Comparison of ENCODE assay signal across 32 cellular contexts in the genomic region with DNA sequence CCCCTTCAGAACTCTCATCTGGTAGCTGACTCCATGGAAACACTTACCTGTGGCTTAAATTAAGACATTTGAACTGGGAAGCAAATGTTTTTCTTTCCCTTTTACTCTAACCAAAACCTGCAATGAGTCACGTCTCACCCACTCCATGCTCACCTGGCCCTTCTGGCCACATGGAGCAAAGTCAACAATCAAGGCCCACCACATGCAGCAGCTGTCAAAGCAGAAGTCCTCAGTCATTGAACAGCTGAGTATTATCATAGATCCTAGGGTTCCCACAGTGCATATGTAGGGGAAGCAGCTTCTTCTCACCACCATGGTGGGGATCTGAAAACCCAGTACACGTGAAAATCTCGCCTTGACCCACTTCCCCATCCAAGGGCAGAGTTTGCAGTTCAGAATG. TPM values are rescaled to one million over a fixed set of nuclear protein-coding genes. Genes with fewer than 3 reads are reported as not detected.
DNase-seq lines count a peak whose midpoint lies in the region; ATAC-seq and TF ChIP-seq lines count a peak whose summit lies in the region.
"Had no signal": no experiment of that assay in that cellular context is flagged by ENCODE, and none has a peak within 500 bp of the region (broad histone marks: within the 10 kb centered on the region; RNA-seq: fewer than 3 reads in every experiment).

No MANE protein-coding gene starts in this region.

- intact Hi-C loops in mucosa of descending colon (cut with DNase I, micrococcal nuclease) = no loop called here

- peak; percentile 17 for ATAC-seq in mucosa of descending colon
- no peak for ATAC-seq in HG03280 (IDR thresholded peaks at IDR 0.05; ENCODE audit: unreplicated experiment)
- ATAC-seq in GM21737 (IDR thresholded peaks at IDR 0.05; ENCODE audit: unreplicated experiment) = no peak
- ATAC-seq: activated naive CD4-positive, alpha-beta T cell treated with anti-CD3 and anti-CD28 coated beads, Interleukin-2, amount 50 U/mL, for 72 hours; heart right ventricle; K562; naive thymus-derived CD4-positive, alpha-beta T cell; right cardiac atrium; stimulated activated naive CD8-positive, alpha-beta T cell treated with anti-CD3 and anti-CD28 coated beads, Interleukin-15, amount 100 ng/mL, for 72 hours had no signal

- H3K4me1 ChIP-seq in mucosa of descending colon (ENCODE audit: low read depth) = peaks cover 3% of the 10 kb centered on the region
- H3K4me1 ChIP-seq: SJSA1 had no signal

- no peak for TF ChIP-seq CTCF in mucosa of descending colon (IDR thresholded peaks at IDR 0.05)

- H3K36me3 ChIP-seq in mucosa of descending colon (ENCODE audit: low read depth) = no peaks in the 10 kb centered on the region
- H3K36me3 ChIP-seq: heart right ventricle, neutrophil, SJSA1, thoracic aorta, WERI-Rb-1 had no signal

- DNase-seq in NCI-H1417 (lab: John Stamatoyannopoulos, UW) = peak in 2 of 3 experiments; percentile 40 to 78
- no peak for DNase-seq in NCI-H1417 treated with DMSO at 0.1 percent for 48 hours (lab: John Stamatoyannopoulos, UW)
- DNase-seq in NCI-H2029 treated with DMSO at 0.1 percent for 48 hours (lab: John Stamatoyannopoulos, UW) = peak; percentile 41
- DNase-seq in NCI-H774 (lab: John Stamatoyannopoulos, UW) = peak; percentile 81
- no peak for DNase-seq in mucosa of descending colon
- no peak for DNase-seq in GM19240 (ENCODE audit: insufficient read length, low spot score)
- DNase-seq: 8988T; activated CD4-positive, alpha-beta T cell treated with anti-CD3 and anti-CD28 coated beads for 48 hours; activated CD8-positive, alpha-beta memory T cell treated with anti-CD3 and anti-CD28 coated beads for 24 hours; heart right ventricle; naive thymus-derived CD4-positive, alpha-beta T cell; NCI-H1105 treated with DMSO at 0.1 percent for 48 hours; NCI-H2107; NCI-H524 treated with DMSO at 0.1 percent for 48 hours; right cardiac atrium; stimulated activated CD8-positive, alpha-beta memory T cell treated with anti-CD3 and anti-CD28 coated beads, Interleukin-4, amount 100 ng/mL, for 48 hours; stimulated activated naive CD8-positive, alpha-beta T cell treated with anti-CD3 and anti-CD28 coated beads, Interleukin-15, amount 100 ng/mL, for 72 hours; T1000; WERI-Rb-1 had no signal

- H3K4me3 ChIP-seq in mucosa of descending colon = no peak overlapping the region
- H3K4me3 ChIP-seq: heart right ventricle, K562, SJSA1, thoracic aorta had no signal

- H3K9me3 ChIP-seq in mucosa of descending colon = no peaks in the 10 kb centered on the region
- H3K9me3 ChIP-seq: neutrophil, SJSA1, thoracic aorta had no signal

RNA-seq across cellular contexts. Expression of a gene that starts 12.3 kb away (rescaled TPM):
- total RNA-seq in mucosa of descending colon = 10 to 100 TPM in 1 of 3 donors, 1 to 10 TPM in 2; 5.9 to 11.6 (median 6.9) TPM
- total RNA-seq: bronchial epithelial cell, endothelial cell of umbilical vein, H4, K562, kidney epithelial cell, M059J, posterior vena cava, right cardiac atrium, SJSA1, thoracic aorta had no signal

Comparison
In these comparisons a context has a peak if more than half of its experiments do, and no peak if none do; other contexts are left out.
1. DNase-seq: peak in NCI-H1417 (2 of 3), NCI-H2029 treated with DMSO at 0.1 percent for 48 hours (single experiment) and NCI-H774 (single experiment); none in NCI-H1417 treated with DMSO at 0.1 percent for 48 hours (single experiment), mucosa of descending colon (0 of 3) and GM19240 (single experiment).